In the genomic region with DNA sequence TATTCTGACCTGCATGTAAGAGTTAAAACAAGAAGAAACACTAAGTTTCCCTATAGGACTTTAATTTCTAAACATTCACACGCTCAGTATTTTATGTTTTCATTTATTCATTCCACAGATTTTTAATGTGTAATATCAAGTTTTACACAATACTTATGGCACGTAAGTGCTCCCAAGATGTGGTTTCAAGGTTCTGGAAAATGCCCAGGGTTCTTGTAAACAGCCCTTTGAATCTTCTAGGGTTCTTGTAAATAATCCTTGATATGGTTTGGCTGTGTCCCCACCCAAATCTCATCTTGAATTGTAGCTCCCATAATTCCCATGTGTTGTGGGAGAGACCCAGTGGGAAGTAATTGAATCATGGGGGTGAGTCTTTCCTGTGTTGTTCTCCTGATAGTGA, we compare ENCODE assay signal across 28 cellular contexts.
"Had no signal": no experiment of that assay in that cellular context is flagged by ENCODE, and none has a peak within 500 bp of the region (broad histone marks: within the 10 kb centered on the region; RNA-seq: fewer than 3 reads in every experiment).

No MANE protein-coding gene starts in this region.

- H3K4me1 ChIP-seq: parathyroid adenoma, psoas muscle, right lobe of liver, upper lobe of left lung had no signal

- H3K27ac Mint-ChIP-seq: nephron; neural progenitor cell; progenitor cell of endocrine pancreas; stimulated activated effector memory CD8-positive, alpha-beta T cell treated with anti-CD3 and anti-CD28 coated beads, Interleukin-12 subunit alpha, Interleukin-12 subunit beta, amount 100 ng/mL, for 72 hours; stimulated activated naive B cell treated with anti-CD40 and anti-IgM and Interleukin-4, amounts not matched to agents 10 μg/mL and 1 μg/mL and 100 μg/mL, for 72 hours; stimulated activated naive CD8-positive, alpha-beta T cell treated with anti-CD3 and anti-CD28 coated beads, Interleukin-15, Interleukin-2, amounts not matched to agents 100 ng/mL and 50 ng/mL, for 24 hours had no signal

- FAIRE-seq: small intestine, urothelium cell line had no signal

- DNase-seq: occipital lobe; ovary; posterior cingulate gyrus; psoas muscle; right cardiac atrium; right lobe of liver; sigmoid colon; small intestine; stimulated activated CD4-positive, alpha-beta T cell treated with anti-CD3 and anti-CD28 coated beads, Interleukin-15, amount 100 ng/mL, for 24 hours; stimulated activated CD4-positive, alpha-beta T cell treated with anti-CD3 and anti-CD28 coated beads, Interleukin-2, amount 100 ng/mL, for 24 hours; stimulated activated CD4-positive, alpha-beta T cell treated with anti-CD3 and anti-CD28 coated beads, Interleukin-2, amount 100 ng/mL, for 48 hours; stimulated activated CD4-positive, alpha-beta T cell treated with anti-CD3 and anti-CD28 coated beads, Interleukin-4, amount 100 ng/mL, for 24 hours; stimulated activated naive B cell treated with anti-CD40 and anti-IgM and Interleukin-4, amounts not matched to agents 10 μg/mL and 1 μg/mL and 100 μg/mL, for 72 hours; stimulated activated naive CD4-positive, alpha-beta T cell treated with Interleukin-2 at 50 U/mL for 16 hours; stomach; thyroid gland; trophoblast cell; upper lobe of left lung had no signal

- H3K79me2 ChIP-seq: parathyroid adenoma had no signal

- H3K27ac ChIP-seq: neural progenitor cell, ovary, parathyroid adenoma, psoas muscle, right lobe of liver, sigmoid colon, stomach, thoracic aorta, thyroid gland, tibial nerve, upper lobe of left lung, vagina had no signal

- H3K4me1 Mint-ChIP-seq: nephron; stimulated activated effector memory CD8-positive, alpha-beta T cell treated with anti-CD3 and anti-CD28 coated beads, Interleukin-12 subunit alpha, Interleukin-12 subunit beta, amount 100 ng/mL, for 72 hours had no signal

- H3K4me3 ChIP-seq: neural progenitor cell, ovary, psoas muscle, right lobe of liver, sigmoid colon, stomach, thoracic aorta, thyroid gland, tibial nerve, upper lobe of left lung, vagina had no signal

- H3K9ac ChIP-seq: neural progenitor cell, parathyroid adenoma had no signal

- H3K27me3 ChIP-seq: neural progenitor cell, ovary, right lobe of liver, sigmoid colon, stomach, thyroid gland, tibial nerve, upper lobe of left lung, vagina had no signal

- H3K27me3 Mint-ChIP-seq: stimulated activated naive B cell treated with anti-CD40 and anti-IgM and Interleukin-4, amounts not matched to agents 10 μg/mL and 1 μg/mL and 100 μg/mL, for 72 hours had no signal

- H3K4me2 ChIP-seq: neural progenitor cell had no signal

- H2AFZ ChIP-seq: neural progenitor cell, parathyroid adenoma had no signal

- H3K36me3 ChIP-seq: neural progenitor cell, ovary, right lobe of liver, sigmoid colon, stomach, thoracic aorta, thyroid gland, tibial nerve, upper lobe of left lung, vagina had no signal

- H3K36me3 Mint-ChIP-seq: neural progenitor cell; stimulated activated effector memory CD8-positive, alpha-beta T cell treated with anti-CD3 and anti-CD28 coated beads, Interleukin-12 subunit alpha, Interleukin-12 subunit beta, amount 100 ng/mL, for 72 hours had no signal

- H3K4me3 Mint-ChIP-seq: nephron; neural progenitor cell; stimulated activated effector memory CD8-positive, alpha-beta T cell treated with anti-CD3 and anti-CD28 coated beads, Interleukin-12 subunit alpha, Interleukin-12 subunit beta, amount 100 ng/mL, for 72 hours; stimulated activated naive B cell treated with anti-CD40 and anti-IgM and Interleukin-4, amounts not matched to agents 10 μg/mL and 1 μg/mL and 100 μg/mL, for 72 hours; stimulated activated naive CD8-positive, alpha-beta T cell treated with anti-CD3 and anti-CD28 coated beads, Interleukin-15, Interleukin-2, amounts not matched to agents 100 ng/mL and 50 ng/mL, for 24 hours had no signal

- H3K9me3 ChIP-seq: ovary, psoas muscle, right lobe of liver, sigmoid colon, stomach, thoracic aorta, thyroid gland, tibial nerve, upper lobe of left lung, vagina had no signal
